Comparison of ENCODE assay signal across 8 cellular contexts in the genomic region with DNA sequence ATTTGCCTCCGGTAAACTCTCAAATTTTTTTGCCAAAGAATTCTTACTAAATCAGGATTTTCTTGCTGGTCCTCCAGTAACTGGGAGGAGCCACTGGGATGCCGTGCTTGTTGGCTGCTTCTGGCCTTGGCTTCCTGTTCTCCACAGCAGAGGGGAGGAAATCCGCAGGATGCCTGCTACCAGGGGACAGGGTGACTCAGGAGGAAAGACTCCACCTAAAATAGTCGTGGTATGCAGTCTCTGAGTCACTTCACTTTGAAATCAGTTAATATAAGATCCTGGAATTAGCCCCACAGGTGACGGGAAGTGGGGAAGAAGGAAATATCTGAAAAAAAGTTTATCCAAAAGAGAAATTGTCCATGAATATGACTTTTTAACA. TPM values are rescaled to one million over a fixed set of nuclear protein-coding genes. Genes with fewer than 3 reads are reported as not detected.
DNase-seq lines count a peak whose midpoint lies in the region; ATAC-seq and TF ChIP-seq lines count a peak whose summit lies in the region.

No MANE protein-coding gene starts in this region.

- H2AFZ ChIP-seq in GM23338 (no peak overlapping the region), neuronal stem cell (ENCODE audit: low read length) (peak overlapping the region; percentile 79)

- H3K36me3 ChIP-seq in GM23338 (ENCODE audit: insufficient read depth) (no peaks in the 10 kb centered on the region), esophagus squamous epithelium (no peaks in the 10 kb centered on the region), neuronal stem cell (replicated peaks in 1 of 2; ENCODE audit: control insufficient read depth in 2 of 2, insufficient read depth in 2 of 2, low read length in 2 of 2) (no peaks in the 10 kb centered on the region)

- no peak overlapping the region for H3K9ac ChIP-seq in neuronal stem cell (ENCODE audit: low read depth, low read length, poor library complexity)

- H3K4me1 ChIP-seq in GM23338 (ENCODE audit: insufficient read depth): peaks cover 8% of the 10 kb centered on the region; the same call in 1 of the 2 replicates
- H3K4me1 ChIP-seq in esophagus squamous epithelium: peaks cover 11 to 34% (median 26%) of the 10 kb centered on the region in 3 donors
- H3K4me1 ChIP-seq in neuronal stem cell (ENCODE audit: control insufficient read depth in 2 of 2, insufficient read depth in 1 of 2, low read depth in 1 of 2, low read length in 2 of 2): peaks cover 0 to 1% of the 10 kb centered on the region in 2 donors

- 9 to 14% methylated on average over 4 of the region's 5 CpGs for WGBS in esophagus squamous epithelium, 2 donors
- WGBS in neuronal stem cell (ENCODE audit: extremely low coverage in 2 of 2, insufficient read length in 2 of 2, insufficient replicate concordance in 1 of 2), 2 donors: no CpG with 5 or more reads among the region's 5 CpGs

- no peaks in the 10 kb centered on the region for H3K36me3 Mint-ChIP-seq in GM23338 (ENCODE audit: low read depth)
- no peaks in the 10 kb centered on the region for H3K36me3 Mint-ChIP-seq in stimulated activated memory B cell treated with anti-CD40 and anti-IgM and Interleukin-4, amounts not matched to agents 10 μg/mL and 1 μg/mL and 100 μg/mL, for 72 hours

- no peak overlapping the region for H2BK12ac ChIP-seq in neuronal stem cell (ENCODE audit: low read length)

- H4K8ac ChIP-seq in neuronal stem cell (ENCODE audit: low read depth, low read length): no peak overlapping the region

- TF ChIP-seq CTCF in GM23338 (conservative IDR thresholded peaks at IDR 0.05; ENCODE audit: low read depth in 2 of 2): no peak
- TF ChIP-seq CTCF in esophagus squamous epithelium (IDR thresholded peaks at IDR 0.05): no peak

- H3K9me3 ChIP-seq in esophagus squamous epithelium: no peaks in the 10 kb centered on the region
- no peaks in the 10 kb centered on the region for H3K9me3 ChIP-seq in neuronal stem cell (replicated peaks in 1 of 2; ENCODE audit: control insufficient read depth in 2 of 2, insufficient read depth in 1 of 2, low read depth in 1 of 2, low read length in 2 of 2)

- H2BK5ac ChIP-seq in neuronal stem cell (ENCODE audit: low read length): no peak overlapping the region

- no peak overlapping the region for H3K27ac Mint-ChIP-seq in GM23338
- no peak overlapping the region for H3K27ac Mint-ChIP-seq in stimulated activated memory B cell treated with anti-CD40 and anti-IgM and Interleukin-4, amounts not matched to agents 10 μg/mL and 1 μg/mL and 100 μg/mL, for 72 hours

- no peak overlapping the region for H3K23ac ChIP-seq in neuronal stem cell (ENCODE audit: low read depth, low read length, poor library complexity)

- H2BK120ac ChIP-seq in neuronal stem cell (ENCODE audit: low read depth, low read length): no peak overlapping the region

- H3K14ac ChIP-seq in neuronal stem cell (ENCODE audit: low read length): no peak overlapping the region

- ATAC-seq in GM23338 (peak; percentile 78), HG03432 (IDR thresholded peaks at IDR 0.05; ENCODE audit: unreplicated experiment) (no peak), GM19455 (IDR thresholded peaks at IDR 0.05; ENCODE audit: unreplicated experiment) (no peak), HG03280 (IDR thresholded peaks at IDR 0.05; ENCODE audit: unreplicated experiment) (no peak)
- no peak for ATAC-seq in stimulated activated memory B cell treated with anti-CD40 and anti-IgM and Interleukin-4, amounts not matched to agents 10 μg/mL and 1 μg/mL and 100 μg/mL, for 72 hours

- no peak overlapping the region for H3K4me2 ChIP-seq in GM23338
- H3K4me2 ChIP-seq in neuronal stem cell (ENCODE audit: insufficient read depth, low read length, poor library complexity, severe bottlenecking): no peak overlapping the region

- no peaks in the 10 kb centered on the region for H3K79me2 ChIP-seq in GM23338 (replicated peaks; ENCODE audit: insufficient read depth)

- H3K4me3 Mint-ChIP-seq in GM23338: no peak overlapping the region
- no peak overlapping the region for H3K4me3 Mint-ChIP-seq in stimulated activated memory B cell treated with anti-CD40 and anti-IgM and Interleukin-4, amounts not matched to agents 10 μg/mL and 1 μg/mL and 100 μg/mL, for 72 hours

- H3K27me3 Mint-ChIP-seq in GM23338 (ENCODE audit: insufficient read depth, low read depth, poor library complexity): peaks cover 3% of the 10 kb centered on the region
- H3K27me3 Mint-ChIP-seq in stimulated activated memory B cell treated with anti-CD40 and anti-IgM and Interleukin-4, amounts not matched to agents 10 μg/mL and 1 μg/mL and 100 μg/mL, for 72 hours: peaks cover 28% of the 10 kb centered on the region

- no peaks in the 10 kb centered on the region for H3K79me1 ChIP-seq in neuronal stem cell (ENCODE audit: low read depth, low read length)

- intact Hi-C loops in esophagus squamous epithelium (cut with DNase I): no loop called here

- H3K4me3 ChIP-seq in GM23338: no peak overlapping the region
- H3K4me3 ChIP-seq in esophagus squamous epithelium: peak overlapping the region in 1 of 4 donors; percentile 11
- no peak overlapping the region for H3K4me3 ChIP-seq in neuronal stem cell (ENCODE audit: low read length in 2 of 2)

- TF ChIP-seq POLR2A in esophagus squamous epithelium (IDR thresholded peaks at IDR 0.05): no peak

- no peaks in the 10 kb centered on the region for H3F3A ChIP-seq in GM23338 (replicated peaks; ENCODE audit: low read depth)

- H3K27ac ChIP-seq in GM23338 (ENCODE audit: low read depth) (no peak overlapping the region), esophagus squamous epithelium (peak overlapping the region; percentile 55 to 88 (median 81)), neuronal stem cell (replicated peaks; ENCODE audit: low read length) (no peak overlapping the region)

- no peaks in the 10 kb centered on the region for H3K9me3 Mint-ChIP-seq in GM23338
- no peaks in the 10 kb centered on the region for H3K9me3 Mint-ChIP-seq in stimulated activated memory B cell treated with anti-CD40 and anti-IgM and Interleukin-4, amounts not matched to agents 10 μg/mL and 1 μg/mL and 100 μg/mL, for 72 hours

- no peak overlapping the region for H4K91ac ChIP-seq in neuronal stem cell (ENCODE audit: low read depth, low read length, poor library complexity)

- H4K20me1 ChIP-seq in GM23338 (replicated peaks; ENCODE audit: insufficient read depth): no peaks in the 10 kb centered on the region

- H2BK15ac ChIP-seq in neuronal stem cell (ENCODE audit: low read length): no peak overlapping the region

- peak; percentile 66 for DNase-seq in GM23338 (ENCODE audit: low spot score)
- DNase-seq in esophagus squamous epithelium (lab: John Stamatoyannopoulos, UW): peak; percentile 15
- DNase-seq in neuronal stem cell (ENCODE audit: low spot score): no peak

- no peaks in the 10 kb centered on the region for H3K9me2 ChIP-seq in GM23338 (ENCODE audit: insufficient read depth)

- H2AK5ac ChIP-seq in neuronal stem cell (ENCODE audit: low read depth, low read length): no peak overlapping the region

- H3K18ac ChIP-seq in neuronal stem cell (ENCODE audit: low read length): no peak overlapping the region

- no peak overlapping the region for H3K4ac ChIP-seq in neuronal stem cell (ENCODE audit: low read length)

- H3K27me3 ChIP-seq in GM23338 (ENCODE audit: insufficient read depth): no peaks in the 10 kb centered on the region
- H3K27me3 ChIP-seq in esophagus squamous epithelium: no peaks in the 10 kb centered on the region
- H3K27me3 ChIP-seq in neuronal stem cell (ENCODE audit: control insufficient read depth in 3 of 3, insufficient read depth in 3 of 3, low read depth in 1 of 3, low read length in 3 of 3): no peaks in the 10 kb centered on the region

- H3K4me1 Mint-ChIP-seq in GM23338: peaks cover 16% of the 10 kb centered on the region
- peaks cover 8% of the 10 kb centered on the region for H3K4me1 Mint-ChIP-seq in stimulated activated memory B cell treated with anti-CD40 and anti-IgM and Interleukin-4, amounts not matched to agents 10 μg/mL and 1 μg/mL and 100 μg/mL, for 72 hours

TF ChIP-seq in PFSK-1, 5 proteins besides CTCF, POLR2A, EP300 and RAD21 (continues in another document):
- TF ChIP-seq POLR2AphosphoS5 (IDR thresholded peaks at IDR 0.05; ENCODE audit: low read depth, low read length) (no peak), SIN3A (IDR thresholded peaks at IDR 0.05; ENCODE audit: borderline replicate concordance, insufficient read depth, low read length) (peak; percentile 32; the same call in 1 of the 2 replicates), TAF1 (IDR thresholded peaks at IDR 0.05; ENCODE audit: borderline replicate concordance, insufficient read depth, low read length) (no peak)

RNA-seq across cellular contexts. Expression of a gene that starts 6.5 kb away (rescaled TPM):
- total RNA-seq in GM23338 (2014; rRNA removed; shearing (Covaris generic)): 1.0 and 1.6 TPM in 2 replicates
- polyA plus RNA-seq in GM23338 (2016; fragmentation: Nextera tagmentation; extraction: Ambion mirVana): 1.4 and 2.0 TPM in 2 replicates
- not detected for polyA plus RNA-seq in PFSK-1 (2012; ENCODE audit: insufficient read length, low read depth)
- total RNA-seq in esophagus squamous epithelium: 1 to 10 TPM in 3 of 4 donors, under 1 TPM in 1; 0.95 to 5.7 (median 1.6) TPM
- not detected for polyA plus RNA-seq in neuronal stem cell (2013, experiment 1 of 2)
- polyA plus RNA-seq in neuronal stem cell (2013, experiment 2 of 2): not detected

RNA-seq across cellular contexts. Expression of a gene that starts 37.5 kb away (rescaled TPM):
- 0.10 TPM in 1 of 2 replicates, not detected in the other for total RNA-seq in GM23338 (2014; rRNA removed; shearing (Covaris generic))
- 0.49 and 0.74 TPM in 2 replicates for polyA plus RNA-seq in GM23338 (2016; fragmentation: Nextera tagmentation; extraction: Ambion mirVana)
- 2.1 TPM for polyA plus RNA-seq in PFSK-1 (2012; ENCODE audit: insufficient read length, low read depth)
- 100 to 1,000 TPM; 153 to 290 (median 169) TPM for total RNA-seq in esophagus squamous epithelium
- 0.03 TPM for polyA plus RNA-seq in neuronal stem cell (2013, experiment 1 of 2)
- not detected for polyA plus RNA-seq in neuronal stem cell (2013, experiment 2 of 2)

Comparison
In these comparisons a context has a peak if more than half of its experiments do, and no peak if none do; other contexts are left out.
1. H3K27ac ChIP-seq: peak in esophagus squamous epithelium (4 of 4); none in GM23338 (single experiment) and neuronal stem cell (single experiment).
2. RNA of a gene that starts 37.5 kb away (total RNA-seq): 153 to 290 TPM in esophagus squamous epithelium; 0.10 TPM in GM23338; every median in the first group is over 100 times any median in the second.